36 cellular contexts compared by ENCODE assay signal in the genomic region with DNA sequence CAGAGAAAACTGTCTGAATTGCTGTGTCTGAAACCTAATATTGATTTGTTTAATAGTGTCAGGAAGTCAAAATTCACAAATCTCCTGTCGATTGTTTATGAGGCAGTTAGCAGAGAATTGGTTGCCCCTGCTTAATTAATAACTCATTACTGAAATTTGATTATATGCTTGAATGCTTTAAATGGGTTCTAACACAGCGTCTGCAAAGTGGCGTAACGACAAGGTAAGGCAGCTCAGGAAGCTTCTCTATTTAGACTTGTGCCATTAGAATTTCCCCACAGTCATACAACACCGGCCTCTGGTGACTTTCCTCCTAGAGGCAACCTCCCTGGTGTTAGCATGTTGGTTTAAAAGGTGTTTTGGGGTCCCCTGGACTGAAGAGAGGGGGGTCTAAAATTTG.
"Had no signal": no experiment of that assay in that cellular context is flagged by ENCODE, and none has a peak within 500 bp of the region (broad histone marks: within the 10 kb centered on the region; RNA-seq: fewer than 3 reads in every experiment).

No MANE protein-coding gene starts in this region.

- H3K9ac ChIP-seq: KMS-11 had no signal

- H3K36me3 ChIP-seq: cardiac muscle cell, WERI-Rb-1 had no signal

- H3K27me3 Mint-ChIP-seq: activated CD8-positive, alpha-beta memory T cell treated with anti-CD3 and anti-CD28 coated beads, Interleukin-2, amount 10 ng/mL, durations not matched to agents 7 days and 5 days had no signal

- H3K9me3 Mint-ChIP-seq: activated CD4-positive, alpha-beta memory T cell treated with anti-CD3 and anti-CD28 coated beads, Interleukin-2, amount 10 ng/mL, durations not matched to agents 7 days and 5 days; activated T-helper 17 cell treated with anti-CD3 and anti-CD28 coated beads, Interleukin-2, amount 50 U/mL, for 72 hours had no signal

- H3K36me3 Mint-ChIP-seq: activated CD8-positive, alpha-beta memory T cell treated with anti-CD3 and anti-CD28 coated beads, Interleukin-2, amount 10 ng/mL, durations not matched to agents 7 days and 5 days had no signal

- H3K27ac ChIP-seq: cardiac muscle cell, KMS-11, WERI-Rb-1 had no signal

- H3K27ac Mint-ChIP-seq: activated CD4-positive, alpha-beta memory T cell treated with anti-CD3 and anti-CD28 coated beads, Interleukin-2, amount 10 ng/mL, durations not matched to agents 7 days and 5 days; activated CD8-positive, alpha-beta memory T cell treated with anti-CD3 and anti-CD28 coated beads, Interleukin-2, amount 10 ng/mL, durations not matched to agents 7 days and 5 days; activated naive CD8-positive, alpha-beta T cell treated with anti-CD3 and anti-CD28 coated beads for 36 hours; activated T-cell treated with anti-CD3 and anti-CD28 coated beads, Interleukin-2, amount 50 U/mL, for 72 hours; activated T-helper 17 cell treated with anti-CD3 and anti-CD28 coated beads, Interleukin-2, amount 50 U/mL, for 72 hours had no signal

- DNase-seq: activated CD4-positive, alpha-beta memory T cell treated with anti-CD3 and anti-CD28 coated beads, Interleukin-2, amount 10 ng/mL, durations not matched to agents 7 days and 5 days; activated CD4-positive, alpha-beta T cell treated with anti-CD3 and anti-CD28 coated beads for 1 hour; activated CD4-positive, alpha-beta T cell treated with anti-CD3 and anti-CD28 coated beads for 48 hours; activated CD4-positive, CD25-positive, alpha-beta regulatory T cell; activated CD8-positive, alpha-beta memory T cell treated with anti-CD3 and anti-CD28 coated beads for 24 hours; activated CD8-positive, alpha-beta memory T cell treated with anti-CD3 and anti-CD28 coated beads, Interleukin-2, amount 10 ng/mL, durations not matched to agents 7 days and 5 days; activated CD8-positive, alpha-beta memory T cell treated with anti-CD3 and anti-CD28 coated beads, Interleukin-2, amount 50 U/mL, for 48 hours; activated effector memory CD4-positive, alpha-beta T cell treated with anti-CD3 and anti-CD28 coated beads, Interleukin-2, amount 50 U/mL, for 16 hours; activated naive CD4-positive, alpha-beta T cell; activated naive CD4-positive, alpha-beta T cell treated with anti-CD3 and anti-CD28 coated beads, Interleukin-2, amount 50 U/mL, for 16 hours; activated naive CD8-positive, alpha-beta T cell treated with anti-CD3 and anti-CD28 coated beads for 36 hours; activated T-cell treated with anti-CD3 and anti-CD28 coated beads, Interleukin-2, amount 50 U/mL, for 72 hours; amniotic stem cell; aorta; MM.1S; MV-4-11; NCI-H1092; NCI-H1436 treated with DMSO at 0.1 percent for 48 hours; NCI-H187 treated with DMSO at 0.1 percent for 48 hours; NCI-H2081; NCI-H2171 treated with DMSO at 0.1 percent for 48 hours; NCI-H2227 treated with DMSO at 0.1 percent for 48 hours; NCI-H446; NCI-H510A treated with DMSO at 0.1 percent for 48 hours; NCI-H82; NK-92 treated with Interleukin-12 subunit alpha and Interleukin-12 subunit beta, amount 100 ng/mL, for 24 hours; OCI-M1; Right ventricle myocardium superior; SW 1271; T-helper 1 cell; T-helper 2 cell; T-helper 9 cell had no signal

- H3K4me3 Mint-ChIP-seq: activated CD4-positive, alpha-beta memory T cell treated with anti-CD3 and anti-CD28 coated beads, Interleukin-2, amount 10 ng/mL, durations not matched to agents 7 days and 5 days; activated CD8-positive, alpha-beta memory T cell treated with anti-CD3 and anti-CD28 coated beads, Interleukin-2, amount 10 ng/mL, durations not matched to agents 7 days and 5 days; activated naive CD8-positive, alpha-beta T cell treated with anti-CD3 and anti-CD28 coated beads for 36 hours; activated T-cell treated with anti-CD3 and anti-CD28 coated beads, Interleukin-2, amount 50 U/mL, for 72 hours; activated T-helper 17 cell treated with anti-CD3 and anti-CD28 coated beads, Interleukin-2, amount 50 U/mL, for 72 hours had no signal

- H3K4me1 Mint-ChIP-seq: activated CD4-positive, alpha-beta memory T cell treated with anti-CD3 and anti-CD28 coated beads, Interleukin-2, amount 10 ng/mL, durations not matched to agents 7 days and 5 days; activated CD8-positive, alpha-beta memory T cell treated with anti-CD3 and anti-CD28 coated beads, Interleukin-2, amount 10 ng/mL, durations not matched to agents 7 days and 5 days; activated naive CD8-positive, alpha-beta T cell treated with anti-CD3 and anti-CD28 coated beads for 36 hours; activated T-helper 17 cell treated with anti-CD3 and anti-CD28 coated beads, Interleukin-2, amount 50 U/mL, for 72 hours had no signal

- H3K4me2 ChIP-seq: KMS-11 had no signal

- H3K4me3 ChIP-seq: cardiac muscle cell had no signal
